ENCODE assay signal across 22 cellular contexts in the genomic region with DNA sequence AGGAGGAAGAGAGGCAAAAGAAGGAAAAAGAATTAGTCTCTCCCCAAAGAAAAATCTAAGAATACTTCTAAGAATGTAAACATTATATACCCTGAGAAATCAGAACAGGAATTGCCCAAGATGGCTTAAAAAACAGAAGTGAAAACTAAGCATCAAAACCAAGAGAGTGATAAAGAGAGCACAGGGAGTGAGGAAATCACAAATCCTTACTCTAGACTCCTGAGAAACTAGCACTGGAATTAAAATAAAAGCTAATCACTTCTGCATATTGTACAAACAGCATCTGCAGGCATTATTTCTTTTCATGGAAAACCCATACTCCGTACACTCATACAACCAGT.
"Had no signal": no experiment of that assay in that cellular context is flagged by ENCODE, and none has a peak within 500 bp of the region (broad histone marks: within the 10 kb centered on the region; RNA-seq: fewer than 3 reads in every experiment).

No MANE protein-coding gene starts in this region.

- H3K4me3 ChIP-seq: colonic mucosa, esophagus squamous epithelium, gastrocnemius medialis, tibial artery had no signal

- H3K9me3 Mint-ChIP-seq: activated CD4-positive, alpha-beta memory T cell treated with anti-CD3 and anti-CD28 coated beads for 36 hours; activated naive CD8-positive, alpha-beta T cell treated with anti-CD3 and anti-CD28 coated beads for 36 hours; endodermal cell; nephron; stimulated activated naive CD8-positive, alpha-beta T cell treated with anti-CD3 and anti-CD28 coated beads, Interleukin-15, amount 100 ng/mL, for 72 hours had no signal

- H3K4me1 Mint-ChIP-seq: stimulated activated naive CD8-positive, alpha-beta T cell treated with anti-CD3 and anti-CD28 coated beads, Interleukin-15, amount 100 ng/mL, for 72 hours had no signal

- DNase-seq: activated CD4-positive, alpha-beta memory T cell treated with anti-CD3 and anti-CD28 coated beads for 36 hours; activated CD4-positive, alpha-beta T cell treated with anti-CD3 and anti-CD28 coated beads for 36 hours; activated naive CD4-positive, alpha-beta T cell treated with Interleukin-2 at 50 U/mL for 16 hours; activated naive CD8-positive, alpha-beta T cell treated with anti-CD3 and anti-CD28 coated beads for 36 hours; activated T-cell treated with anti-CD3 and anti-CD28 coated beads, Interleukin-2, amount 50 U/mL, for 48 hours; amniotic stem cell; colonic mucosa; endodermal cell; esophagus squamous epithelium; gastrocnemius medialis; head of caudate nucleus; islet precursor cell; left cardiac atrium; mesenchymal stem cell; right cardiac atrium; stimulated activated CD4-positive, alpha-beta T cell treated with anti-CD3 and anti-CD28 coated beads, Interleukin-12 subunit alpha, Interleukin-12 subunit beta, amount 100 ng/mL, for 4 hours; stimulated activated CD4-positive, alpha-beta T cell treated with anti-CD3 and anti-CD28 coated beads, Interleukin-4, amount 100 ng/mL, for 4 hours; stimulated activated naive CD8-positive, alpha-beta T cell treated with anti-CD3 and anti-CD28 coated beads, Interleukin-15, amount 100 ng/mL, for 72 hours; tibial artery had no signal

- H3K27me3 Mint-ChIP-seq: activated CD4-positive, alpha-beta memory T cell treated with anti-CD3 and anti-CD28 coated beads for 36 hours; activated CD4-positive, alpha-beta T cell treated with anti-CD3 and anti-CD28 coated beads for 36 hours; activated naive CD8-positive, alpha-beta T cell treated with anti-CD3 and anti-CD28 coated beads for 36 hours; stimulated activated naive CD8-positive, alpha-beta T cell treated with anti-CD3 and anti-CD28 coated beads, Interleukin-15, amount 100 ng/mL, for 72 hours had no signal

- H3K27ac Mint-ChIP-seq: activated CD4-positive, alpha-beta memory T cell treated with anti-CD3 and anti-CD28 coated beads for 36 hours; activated CD4-positive, alpha-beta T cell treated with anti-CD3 and anti-CD28 coated beads for 36 hours; activated naive CD8-positive, alpha-beta T cell treated with anti-CD3 and anti-CD28 coated beads for 36 hours; endodermal cell; stimulated activated naive CD8-positive, alpha-beta T cell treated with anti-CD3 and anti-CD28 coated beads, Interleukin-15, amount 100 ng/mL, for 72 hours had no signal

- H3K36me3 ChIP-seq: colonic mucosa, esophagus squamous epithelium, gastrocnemius medialis, neutrophil, tibial artery had no signal

- ATAC-seq: gastrocnemius medialis; left cardiac atrium; right cardiac atrium; stimulated activated naive CD8-positive, alpha-beta T cell treated with anti-CD3 and anti-CD28 coated beads, Interleukin-15, amount 100 ng/mL, for 72 hours had no signal

- H3K36me3 Mint-ChIP-seq: activated CD4-positive, alpha-beta memory T cell treated with anti-CD3 and anti-CD28 coated beads for 36 hours; activated naive CD8-positive, alpha-beta T cell treated with anti-CD3 and anti-CD28 coated beads for 36 hours had no signal

- H3K27ac ChIP-seq: colonic mucosa, esophagus squamous epithelium, gastrocnemius medialis, neutrophil, parathyroid adenoma, tibial artery had no signal

- H3K9ac ChIP-seq: parathyroid adenoma had no signal

- H3K4me3 Mint-ChIP-seq: activated CD4-positive, alpha-beta memory T cell treated with anti-CD3 and anti-CD28 coated beads for 36 hours; activated CD4-positive, alpha-beta T cell treated with anti-CD3 and anti-CD28 coated beads for 36 hours; activated naive CD8-positive, alpha-beta T cell treated with anti-CD3 and anti-CD28 coated beads for 36 hours; endodermal cell; nephron; stimulated activated naive CD8-positive, alpha-beta T cell treated with anti-CD3 and anti-CD28 coated beads, Interleukin-15, amount 100 ng/mL, for 72 hours had no signal

- H3K9me3 ChIP-seq: colonic mucosa, esophagus squamous epithelium, gastrocnemius medialis, neutrophil, tibial artery had no signal
